In genomic region chr4:161183729-161184128, GRCh38 we compare ENCODE assay signal across 1 cellular context.
TF ChIP-seq lines count a peak whose summit lies in the region.

No MANE protein-coding gene starts in this region.

TF ChIP-seq in HepG2, 621 proteins besides CTCF, POLR2A, EP300 and RAD21 (continued from another document):
- no peak for TF ChIP-seq ATF3 (CRISPR knock-in tag; IDR thresholded peaks at IDR 0.05)
- TF ChIP-seq E2F2 (CRISPR knock-in tag; IDR thresholded peaks at IDR 0.05; ENCODE audit: borderline replicate concordance): no peak
- TF ChIP-seq ZBTB26 (CRISPR knock-in tag; IDR thresholded peaks at IDR 0.05; ENCODE audit: borderline replicate concordance): no peak
- TF ChIP-seq ZNF280B (CRISPR knock-in tag; IDR thresholded peaks at IDR 0.05; ENCODE audit: borderline replicate concordance): no peak
- no peak for TF ChIP-seq SIN3A (IDR thresholded peaks at IDR 0.05; ENCODE audit: borderline replicate concordance, low read depth, low read length)
- TF ChIP-seq USF2 (IDR thresholded peaks at IDR 0.05; ENCODE audit: low read depth, low read length): no peak
- TF ChIP-seq USF2 (CRISPR knock-in tag; IDR thresholded peaks at IDR 0.05; ENCODE audit: borderline replicate concordance): no peak
- no peak for TF ChIP-seq ETV6 (CRISPR knock-in tag; conservative IDR thresholded peaks at IDR 0.05)
- TF ChIP-seq ZNF205 (CRISPR knock-in tag; IDR thresholded peaks at IDR 0.05): no peak
- TF ChIP-seq XBP1 (CRISPR knock-in tag; IDR thresholded peaks at IDR 0.05): no peak
- no peak for TF ChIP-seq ZNF30 (CRISPR knock-in tag; IDR thresholded peaks at IDR 0.05)
- no peak for TF ChIP-seq ZNF720 (CRISPR knock-in tag; IDR thresholded peaks at IDR 0.05)
- no peak for TF ChIP-seq ZNF546 (CRISPR knock-in tag; conservative IDR thresholded peaks at IDR 0.05)
- TF ChIP-seq ZFX (CRISPR knock-in tag; IDR thresholded peaks at IDR 0.05; ENCODE audit: low read depth): no peak
- no peak for TF ChIP-seq CBFB (CRISPR knock-in tag; IDR thresholded peaks at IDR 0.05)
- TF ChIP-seq ARID5B (CRISPR knock-in tag; IDR thresholded peaks at IDR 0.05): no peak
